ENCODE assay signal across 12 cellular contexts in the genomic region with DNA sequence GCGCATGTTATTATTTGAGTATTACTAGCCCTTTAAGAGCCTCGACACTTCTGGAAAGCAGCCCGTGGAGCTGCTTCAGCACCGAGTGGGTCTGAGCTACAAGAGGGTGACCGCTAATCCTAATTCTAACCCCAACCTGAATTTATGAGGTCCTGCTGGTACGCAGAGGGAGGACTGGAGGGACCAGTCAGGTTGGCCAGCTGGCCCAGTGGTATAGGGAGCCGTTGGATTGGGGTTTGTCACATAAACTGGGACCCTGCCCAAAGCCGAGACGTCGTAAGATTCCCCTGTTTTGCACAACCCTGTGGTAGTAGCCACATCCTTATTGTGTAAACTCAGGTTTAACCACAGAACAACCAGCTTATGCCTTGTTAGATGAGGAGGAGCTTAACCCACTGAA.
DNase-seq lines count a peak whose midpoint lies in the region; ATAC-seq, FAIRE-seq and TF ChIP-seq lines count a peak whose summit lies in the region.
"Had no signal": no experiment of that assay in that cellular context is flagged by ENCODE, and none has a peak within 500 bp of the region (broad histone marks: within the 10 kb centered on the region; RNA-seq: fewer than 3 reads in every experiment).

No MANE protein-coding gene starts in this region.

- H3K9me3 Mint-ChIP-seq in nephron progenitor cell = peaks cover 4% of the 10 kb centered on the region

- H3K27me3 ChIP-seq in right atrium auricular region = no peaks in the 10 kb centered on the region
- H3K27me3 ChIP-seq in left ventricle myocardium inferior (ENCODE audit: low read depth) = no peaks in the 10 kb centered on the region
- no peaks in the 10 kb centered on the region for H3K27me3 ChIP-seq in upper lobe of left lung
- H3K27me3 ChIP-seq: tibial artery had no signal

- no peak for TF ChIP-seq POLR2A in upper lobe of left lung (IDR thresholded peaks at IDR 0.05)
- TF ChIP-seq POLR2A in GM12892 (IDR thresholded peaks at IDR 0.05; ENCODE audit: low read depth, low read length) = no peak

- H3K36me3 ChIP-seq in right atrium auricular region = no peaks in the 10 kb centered on the region
- H3K36me3 ChIP-seq in left ventricle myocardium inferior = no peaks in the 10 kb centered on the region
- no peaks in the 10 kb centered on the region for H3K36me3 ChIP-seq in upper lobe of left lung
- H3K36me3 ChIP-seq: tibial artery had no signal

- H3K27ac ChIP-seq in right atrium auricular region (no peak overlapping the region), left ventricle myocardium inferior (replicated peaks) (no peak overlapping the region), upper lobe of left lung (peak overlapping the region in 2 of 4 donors; percentile 68 to 78)
- H3K27ac ChIP-seq: tibial artery had no signal

- H3K4me1 ChIP-seq in right atrium auricular region (no peaks in the 10 kb centered on the region), left ventricle myocardium inferior (peaks cover 6% of the 10 kb centered on the region), upper lobe of left lung (peaks cover 5 to 16% (median 12%) of the 10 kb centered on the region in 4 donors)

- no peak overlapping the region for H3K4me3 Mint-ChIP-seq in nephron progenitor cell

- DNase-seq in right atrium auricular region (ENCODE audit: low spot score) (peak; percentile 64), left ventricle myocardium inferior (no peak), SIG-M5 (lab: John Stamatoyannopoulos, UW) (peak; percentile 81), fibroblast of gingiva (ENCODE audit: low read depth) (peak; percentile 68), upper lobe of left lung (peak in 1 of 2 donors; percentile 62), GM12892 (ENCODE audit: insufficient read length) (no peak), COLO668 (lab: John Stamatoyannopoulos, UW; ENCODE audit: unreplicated experiment) (no peak), nephron progenitor cell (no peak)
- DNase-seq: activated CD4-positive, alpha-beta T cell treated with anti-CD3 and anti-CD28 coated beads for 4 hours; kidney glomerular epithelial cell; NCI-H2227 treated with DMSO at 0.1 percent for 48 hours; tibial artery had no signal

- no peak for FAIRE-seq in GM12892 (lab: Jason Lieb, UNC)

- ATAC-seq in upper lobe of left lung (ENCODE audit: low FRiP score in 2 of 2) = peak; percentile 67 to 68

- peaks cover 2% of the 10 kb centered on the region for H3K27me3 Mint-ChIP-seq in nephron progenitor cell (ENCODE audit: low read depth, poor library complexity)

- no peak overlapping the region for H3K4me3 ChIP-seq in right atrium auricular region
- no peak overlapping the region for H3K4me3 ChIP-seq in left ventricle myocardium inferior
- peak overlapping the region in 3 of 4 donors; percentile 12 to 29 (median 16) for H3K4me3 ChIP-seq in upper lobe of left lung
- H3K4me3 ChIP-seq: tibial artery had no signal

- TF ChIP-seq CTCF in right atrium auricular region (IDR thresholded peaks at IDR 0.05) (no peak), left ventricle myocardium inferior (IDR thresholded peaks at IDR 0.05; ENCODE audit: borderline replicate concordance) (no peak), upper lobe of left lung (IDR thresholded peaks at IDR 0.05) (no peak), nephron progenitor cell (IDR thresholded peaks at IDR 0.05) (no peak)

- peaks cover 5% of the 10 kb centered on the region for H3K4me1 Mint-ChIP-seq in nephron progenitor cell

- H3K9me3 ChIP-seq in right atrium auricular region (no peaks in the 10 kb centered on the region), left ventricle myocardium inferior (replicated peaks) (no peaks in the 10 kb centered on the region), upper lobe of left lung (no peaks in the 10 kb centered on the region)
- H3K9me3 ChIP-seq: tibial artery had no signal

- peak in 1 of 4 donors; percentile 23 for TF ChIP-seq EP300 in upper lobe of left lung (IDR thresholded peaks at IDR 0.05)

- 15 to 18% methylated on average over 5 to 10 of the region's 10 CpGs for WGBS in upper lobe of left lung, 2 donors

- H3K27ac Mint-ChIP-seq in nephron progenitor cell = no peak overlapping the region

- intact Hi-C loops in left ventricle myocardium inferior (cut with micrococcal nuclease) = no loop called here

- H3K36me3 Mint-ChIP-seq in nephron progenitor cell (ENCODE audit: low read depth) = no peaks in the 10 kb centered on the region

Comparison
In these comparisons a context has a peak if more than half of its experiments do, and no peak if none do; other contexts are left out.
1. DNase-seq: peak in right atrium auricular region (single experiment), SIG-M5 (single experiment) and fibroblast of gingiva (single experiment); none in left ventricle myocardium inferior (single experiment), GM12892 (single experiment), COLO668 (single experiment) and nephron progenitor cell (single experiment).
2. H3K4me3 ChIP-seq: peak in upper lobe of left lung (3 of 4); none in right atrium auricular region (0 of 2) and left ventricle myocardium inferior (single experiment).